Comparison of ENCODE assay signal across 19 cellular contexts in genomic region chr11:73175551-73176144, GRCh38. TPM values are rescaled to one million over a fixed set of nuclear protein-coding genes. Genes with fewer than 3 reads are reported as not detected.
A peak's percentile ranks its signal among the peaks of the same experiment; 100 is the strongest.
DNase-seq lines count a peak whose midpoint lies in the region; ATAC-seq, FAIRE-seq and TF ChIP-seq lines count a peak whose summit lies in the region.
"Had no signal": no experiment of that assay in that cellular context is flagged by ENCODE, and none has a peak within 500 bp of the region (broad histone marks: within the 10 kb centered on the region; RNA-seq: fewer than 3 reads in every experiment).

No MANE protein-coding gene starts in this region.

- DNase-seq in activated CD8-positive, alpha-beta memory T cell treated with anti-CD3 and anti-CD28 coated beads, Interleukin-2, amount 10 ng/mL, durations not matched to agents 7 days and 5 days = no peak
- no peak for DNase-seq in activated CD8-positive, alpha-beta memory T cell treated with anti-CD3 and anti-CD28 coated beads, Interleukin-2, amount 50 U/mL, for 4 hours
- DNase-seq in Right ventricle myocardium superior (no peak), myocyte (ENCODE audit: low read depth) (peak; percentile 71), tibial artery (no peak), NCI-H69 (lab: John Stamatoyannopoulos, UW) (no peak), GM12892 (ENCODE audit: insufficient read length) (no peak)
- DNase-seq: activated CD8-positive, alpha-beta memory T cell treated with anti-CD3 and anti-CD28 coated beads, Interleukin-2, amount 50 U/mL, for 48 hours; activated naive CD4-positive, alpha-beta T cell treated with anti-CD3 and anti-CD28 coated beads for 36 hours; CD4-positive, alpha-beta memory T cell; effector memory CD8-positive, alpha-beta T cell; Kasumi-1; NCI-H1436 treated with DMSO at 0.1 percent for 48 hours; Peyer's patch; WERI-Rb-1 had no signal

- no peak for FAIRE-seq in GM12892 (lab: Jason Lieb, UNC)

- peaks cover 38% of the 10 kb centered on the region for H3K4me1 Mint-ChIP-seq in activated CD8-positive, alpha-beta memory T cell treated with anti-CD3 and anti-CD28 coated beads, Interleukin-2, amount 10 ng/mL, durations not matched to agents 7 days and 5 days

- no peak for TF ChIP-seq POLR2A in GM12892 (IDR thresholded peaks at IDR 0.05; ENCODE audit: low read depth, low read length)

- CTCF ChIA-PET in activated CD8-positive, alpha-beta memory T cell treated with anti-CD3 and anti-CD28 coated beads, Interleukin-2, amount 10 ng/mL, durations not matched to agents 7 days and 5 days (lab: Charles Lee) = interaction anchor here (0.8 to 5.6 kb wide), 11 partner anchors 8 to 383 kb away, joined by 3 to 74 read pairs (median 8); partner anchors contain the start of gene FCHSD2

- no peaks in the 10 kb centered on the region for H3K36me3 ChIP-seq in tibial artery
- H3K36me3 ChIP-seq: neutrophil, Peyer's patch, WERI-Rb-1 had no signal

- H3K27ac Mint-ChIP-seq in activated CD8-positive, alpha-beta memory T cell treated with anti-CD3 and anti-CD28 coated beads, Interleukin-2, amount 10 ng/mL, durations not matched to agents 7 days and 5 days = peak overlapping the region; percentile 38
- H3K27ac Mint-ChIP-seq: activated naive CD4-positive, alpha-beta T cell treated with anti-CD3 and anti-CD28 coated beads for 36 hours had no signal

- peaks cover 13% of the 10 kb centered on the region for H3K27me3 Mint-ChIP-seq in activated CD8-positive, alpha-beta memory T cell treated with anti-CD3 and anti-CD28 coated beads, Interleukin-2, amount 10 ng/mL, durations not matched to agents 7 days and 5 days
- H3K27me3 Mint-ChIP-seq: effector memory CD8-positive, alpha-beta T cell had no signal

- H3K27me3 ChIP-seq in tibial artery = no peaks in the 10 kb centered on the region
- H3K27me3 ChIP-seq: neutrophil, Peyer's patch had no signal

- no peak for ATAC-seq in activated CD8-positive, alpha-beta memory T cell treated with anti-CD3 and anti-CD28 coated beads, Interleukin-2, amount 10 ng/mL, durations not matched to agents 7 days and 5 days
- ATAC-seq in Right ventricle myocardium superior (ENCODE audit: poor library complexity) (peak; percentile 37), HG02571 (IDR thresholded peaks at IDR 0.05; ENCODE audit: unreplicated experiment) (no peak)
- ATAC-seq: effector memory CD8-positive, alpha-beta T cell had no signal

- H3K9me3 ChIP-seq in tibial artery = no peaks in the 10 kb centered on the region
- H3K9me3 ChIP-seq: neutrophil, Peyer's patch had no signal

- H3K27ac ChIP-seq in tibial artery = peak overlapping the region; percentile 72 to 82
- H3K27ac ChIP-seq: neutrophil, WERI-Rb-1 had no signal

- H3K4me3 ChIP-seq in tibial artery = no peak overlapping the region
- H3K4me3 ChIP-seq: Peyer's patch had no signal

- no peaks in the 10 kb centered on the region for H3K9me3 Mint-ChIP-seq in activated CD8-positive, alpha-beta memory T cell treated with anti-CD3 and anti-CD28 coated beads, Interleukin-2, amount 10 ng/mL, durations not matched to agents 7 days and 5 days (ENCODE audit: low read depth)
- H3K9me3 Mint-ChIP-seq: activated naive CD4-positive, alpha-beta T cell treated with anti-CD3 and anti-CD28 coated beads for 36 hours; CD4-positive, alpha-beta memory T cell; effector memory CD8-positive, alpha-beta T cell had no signal

- no peaks in the 10 kb centered on the region for H3K36me3 Mint-ChIP-seq in activated CD8-positive, alpha-beta memory T cell treated with anti-CD3 and anti-CD28 coated beads, Interleukin-2, amount 10 ng/mL, durations not matched to agents 7 days and 5 days
- H3K36me3 Mint-ChIP-seq: CD4-positive, alpha-beta memory T cell had no signal

- no peak overlapping the region for H3K4me3 Mint-ChIP-seq in activated CD8-positive, alpha-beta memory T cell treated with anti-CD3 and anti-CD28 coated beads, Interleukin-2, amount 10 ng/mL, durations not matched to agents 7 days and 5 days
- H3K4me3 Mint-ChIP-seq: activated naive CD4-positive, alpha-beta T cell treated with anti-CD3 and anti-CD28 coated beads for 36 hours; effector memory CD8-positive, alpha-beta T cell had no signal

- no peak for TF ChIP-seq CTCF in tibial artery (IDR thresholded peaks at IDR 0.05)

- peaks cover 0 to 61% (median 42%) of the 10 kb centered on the region in 4 donors for H3K4me1 ChIP-seq in tibial artery

- intact Hi-C loops in Right ventricle myocardium superior (cut with DNase I) = loop anchor here (10.0 kb wide), 2 partner anchors 251 to 451 kb away; no protein-coding TSS in a partner anchor
- intact Hi-C loops in tibial artery (cut with DNase I; ENCODE audit: low total_unique reads) = loop anchor here (5.0 kb wide), 1 partner anchor 448 kb away; no protein-coding TSS in a partner anchor

RNA-seq across cellular contexts. Expression of gene FCHSD2, which starts 33.5 kb away (rescaled TPM):
- total RNA-seq in activated CD8-positive, alpha-beta memory T cell treated with anti-CD3 and anti-CD28 coated beads, Interleukin-2, amount 10 ng/mL, durations not matched to agents 7 days and 5 days = 10 to 100 TPM; 42.1 to 71.0 TPM
- total RNA-seq in Right ventricle myocardium superior (40.4 TPM), myocyte (11.1 and 13.1 TPM in 2 replicates)
- polyA plus RNA-seq in myocyte (2012) = 17.2 TPM
- 70.2 TPM for polyA plus RNA-seq in GM12892 (2012; ENCODE audit: missing spikeins)

RNA-seq across cellular contexts. Expression of gene P2RY2, which starts 42.4 kb away (rescaled TPM):
- not detected for total RNA-seq in activated CD8-positive, alpha-beta memory T cell treated with anti-CD3 and anti-CD28 coated beads, Interleukin-2, amount 10 ng/mL, durations not matched to agents 7 days and 5 days
- total RNA-seq in Right ventricle myocardium superior = 22.5 TPM
- total RNA-seq in myocyte = 1.6 and 3.4 TPM in 2 replicates
- polyA plus RNA-seq in myocyte (2012) = 0.19 TPM
- not detected for polyA plus RNA-seq in GM12892 (2012; ENCODE audit: missing spikeins)
- total RNA-seq: A172; activated naive CD4-positive, alpha-beta T cell treated with anti-CD3 and anti-CD28 coated beads for 36 hours; CD4-positive, alpha-beta memory T cell; NCI-H460 had no signal
- polyA plus RNA-seq: CD4-positive, alpha-beta memory T cell had no signal
